Comparison of ENCODE assay signal across 1 cellular context in the genomic region with DNA sequence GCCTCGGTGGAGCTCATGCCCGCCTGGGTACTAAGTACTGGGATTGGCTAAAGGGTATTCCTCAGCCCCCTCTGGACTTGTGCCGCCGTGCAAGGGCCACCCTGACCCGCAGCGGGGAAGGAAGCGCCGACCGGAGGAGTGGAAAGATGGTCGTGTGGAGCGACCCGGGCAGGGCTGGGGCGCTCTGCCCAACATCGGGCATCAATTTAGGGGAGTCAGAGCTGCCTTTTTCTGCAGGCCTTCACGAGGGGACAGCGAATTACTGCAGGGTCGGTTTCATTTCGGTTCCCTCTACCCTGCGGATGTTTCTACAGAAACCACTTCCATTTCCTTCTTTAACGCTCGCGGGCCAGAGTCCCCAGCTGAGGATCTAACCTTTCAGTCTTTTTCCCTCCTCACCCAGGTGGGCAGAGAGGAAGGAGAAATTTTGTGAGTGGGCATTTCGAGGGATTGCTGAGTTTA.
TF ChIP-seq lines count a peak whose summit lies in the region.

No MANE protein-coding gene starts in this region.

TF ChIP-seq in HepG2, 621 proteins besides CTCF, POLR2A, EP300 and RAD21 (continued from another document and continues in another):
- 0 out of 2 replicates have a peak, but pooled peaks have one; percentile 76 for TF ChIP-seq NFIB (CRISPR knock-in tag; IDR thresholded peaks at IDR 0.05; ENCODE audit: borderline replicate concordance)
- TF ChIP-seq, protein P1, sequence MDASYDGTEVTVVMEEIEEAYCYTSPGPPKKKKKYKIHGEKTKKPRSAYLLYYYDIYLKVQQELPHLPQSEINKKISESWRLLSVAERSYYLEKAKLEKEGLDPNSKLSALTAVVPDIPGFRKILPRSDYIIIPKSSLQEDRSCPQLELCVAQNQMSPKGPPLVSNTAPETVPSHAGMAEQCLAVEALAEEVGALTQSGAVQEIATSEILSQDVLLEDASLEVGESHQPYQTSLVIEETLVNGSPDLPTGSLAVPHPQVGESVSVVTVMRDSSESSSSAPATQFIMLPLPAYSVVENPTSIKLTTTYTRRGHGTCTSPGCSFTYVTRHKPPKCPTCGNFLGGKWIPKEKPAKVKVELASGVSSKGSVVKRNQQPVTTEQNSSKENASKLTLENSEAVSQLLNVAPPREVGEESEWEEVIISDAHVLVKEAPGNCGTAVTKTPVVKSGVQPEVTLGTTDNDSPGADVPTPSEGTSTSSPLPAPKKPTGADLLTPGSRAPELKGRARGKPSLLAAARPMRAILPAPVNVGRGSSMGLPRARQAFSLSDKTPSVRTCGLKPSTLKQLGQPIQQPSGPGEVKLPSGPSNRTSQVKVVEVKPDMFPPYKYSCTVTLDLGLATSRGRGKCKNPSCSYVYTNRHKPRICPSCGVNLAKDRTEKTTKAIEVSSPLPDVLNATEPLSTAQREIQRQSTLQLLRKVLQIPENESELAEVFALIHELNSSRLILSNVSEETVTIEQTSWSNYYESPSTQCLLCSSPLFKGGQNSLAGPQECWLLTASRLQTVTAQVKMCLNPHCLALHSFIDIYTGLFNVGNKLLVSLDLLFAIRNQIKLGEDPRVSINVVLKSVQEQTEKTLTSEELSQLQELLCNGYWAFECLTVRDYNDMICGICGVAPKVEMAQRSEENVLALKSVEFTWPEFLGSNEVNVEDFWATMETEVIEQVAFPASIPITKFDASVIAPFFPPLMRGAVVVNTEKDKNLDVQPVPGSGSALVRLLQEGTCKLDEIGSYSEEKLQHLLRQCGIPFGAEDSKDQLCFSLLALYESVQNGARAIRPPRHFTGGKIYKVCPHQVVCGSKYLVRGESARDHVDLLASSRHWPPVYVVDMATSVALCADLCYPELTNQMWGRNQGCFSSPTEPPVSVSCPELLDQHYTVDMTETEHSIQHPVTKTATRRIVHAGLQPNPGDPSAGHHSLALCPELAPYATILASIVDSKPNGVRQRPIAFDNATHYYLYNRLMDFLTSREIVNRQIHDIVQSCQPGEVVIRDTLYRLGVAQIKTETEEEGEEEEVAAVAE (CRISPR knock-in tag; IDR thresholded peaks at IDR 0.05; ENCODE audit: borderline replicate concordance), result no peak
- TF ChIP-seq ZNF788 (CRISPR knock-in tag; IDR thresholded peaks at IDR 0.05; ENCODE audit: borderline replicate concordance), result no peak
- peak; percentile 3; the same call in 1 of the 2 replicates for TF ChIP-seq ZNF264 (CRISPR knock-in tag; IDR thresholded peaks at IDR 0.05)
- TF ChIP-seq, protein P2, sequence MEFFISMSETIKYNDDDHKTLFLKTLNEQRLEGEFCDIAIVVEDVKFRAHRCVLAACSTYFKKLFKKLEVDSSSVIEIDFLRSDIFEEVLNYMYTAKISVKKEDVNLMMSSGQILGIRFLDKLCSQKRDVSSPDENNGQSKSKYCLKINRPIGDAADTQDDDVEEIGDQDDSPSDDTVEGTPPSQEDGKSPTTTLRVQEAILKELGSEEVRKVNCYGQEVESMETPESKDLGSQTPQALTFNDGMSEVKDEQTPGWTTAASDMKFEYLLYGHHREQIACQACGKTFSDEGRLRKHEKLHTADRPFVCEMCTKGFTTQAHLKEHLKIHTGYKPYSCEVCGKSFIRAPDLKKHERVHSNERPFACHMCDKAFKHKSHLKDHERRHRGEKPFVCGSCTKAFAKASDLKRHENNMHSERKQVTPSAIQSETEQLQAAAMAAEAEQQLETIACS (CRISPR knock-in tag; IDR thresholded peaks at IDR 0.05), result 0 out of 2 replicates have a peak, but pooled peaks have one; percentile 85
- TF ChIP-seq, protein P3, sequence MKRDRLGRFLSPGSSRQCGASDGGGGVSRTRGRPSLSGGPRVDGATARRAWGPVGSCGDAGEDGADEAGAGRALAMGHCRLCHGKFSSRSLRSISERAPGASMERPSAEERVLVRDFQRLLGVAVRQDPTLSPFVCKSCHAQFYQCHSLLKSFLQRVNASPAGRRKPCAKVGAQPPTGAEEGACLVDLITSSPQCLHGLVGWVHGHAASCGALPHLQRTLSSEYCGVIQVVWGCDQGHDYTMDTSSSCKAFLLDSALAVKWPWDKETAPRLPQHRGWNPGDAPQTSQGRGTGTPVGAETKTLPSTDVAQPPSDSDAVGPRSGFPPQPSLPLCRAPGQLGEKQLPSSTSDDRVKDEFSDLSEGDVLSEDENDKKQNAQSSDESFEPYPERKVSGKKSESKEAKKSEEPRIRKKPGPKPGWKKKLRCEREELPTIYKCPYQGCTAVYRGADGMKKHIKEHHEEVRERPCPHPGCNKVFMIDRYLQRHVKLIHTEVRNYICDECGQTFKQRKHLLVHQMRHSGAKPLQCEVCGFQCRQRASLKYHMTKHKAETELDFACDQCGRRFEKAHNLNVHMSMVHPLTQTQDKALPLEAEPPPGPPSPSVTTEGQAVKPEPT (CRISPR knock-in tag; IDR thresholded peaks at IDR 0.05; ENCODE audit: low read depth), result no peak
- peak; percentile 28; the same call in 1 of the 2 replicates for TF ChIP-seq SIN3A (IDR thresholded peaks at IDR 0.05; ENCODE audit: borderline replicate concordance, low read depth, low read length)
- no peak for TF ChIP-seq HMG20A (CRISPR knock-in tag; IDR thresholded peaks at IDR 0.05; ENCODE audit: borderline replicate concordance)
- no peak for TF ChIP-seq ZSCAN25 (CRISPR knock-in tag; IDR thresholded peaks at IDR 0.05)
- no peak for TF ChIP-seq FOXK1 (CRISPR knock-in tag; IDR thresholded peaks at IDR 0.05; ENCODE audit: borderline replicate concordance, low read depth)
- no peak for TF ChIP-seq ZNF83 (CRISPR knock-in tag; IDR thresholded peaks at IDR 0.05; ENCODE audit: borderline replicate concordance)
- no peak for TF ChIP-seq YEATS2 (CRISPR knock-in tag; IDR thresholded peaks at IDR 0.05; ENCODE audit: borderline replicate concordance)
- TF ChIP-seq, protein P4, sequence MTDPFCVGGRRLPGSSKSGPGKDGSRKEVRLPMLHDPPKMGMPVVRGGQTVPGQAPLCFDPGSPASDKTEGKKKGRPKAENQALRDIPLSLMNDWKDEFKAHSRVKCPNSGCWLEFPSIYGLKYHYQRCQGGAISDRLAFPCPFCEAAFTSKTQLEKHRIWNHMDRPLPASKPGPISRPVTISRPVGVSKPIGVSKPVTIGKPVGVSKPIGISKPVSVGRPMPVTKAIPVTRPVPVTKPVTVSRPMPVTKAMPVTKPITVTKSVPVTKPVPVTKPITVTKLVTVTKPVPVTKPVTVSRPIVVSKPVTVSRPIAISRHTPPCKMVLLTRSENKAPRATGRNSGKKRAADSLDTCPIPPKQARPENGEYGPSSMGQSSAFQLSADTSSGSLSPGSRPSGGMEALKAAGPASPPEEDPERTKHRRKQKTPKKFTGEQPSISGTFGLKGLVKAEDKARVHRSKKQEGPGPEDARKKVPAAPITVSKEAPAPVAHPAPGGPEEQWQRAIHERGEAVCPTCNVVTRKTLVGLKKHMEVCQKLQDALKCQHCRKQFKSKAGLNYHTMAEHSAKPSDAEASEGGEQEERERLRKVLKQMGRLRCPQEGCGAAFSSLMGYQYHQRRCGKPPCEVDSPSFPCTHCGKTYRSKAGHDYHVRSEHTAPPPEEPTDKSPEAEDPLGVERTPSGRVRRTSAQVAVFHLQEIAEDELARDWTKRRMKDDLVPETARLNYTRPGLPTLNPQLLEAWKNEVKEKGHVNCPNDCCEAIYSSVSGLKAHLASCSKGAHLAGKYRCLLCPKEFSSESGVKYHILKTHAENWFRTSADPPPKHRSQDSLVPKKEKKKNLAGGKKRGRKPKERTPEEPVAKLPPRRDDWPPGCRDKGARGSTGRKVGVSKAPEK (CRISPR knock-in tag; IDR thresholded peaks at IDR 0.05; ENCODE audit: borderline replicate concordance), result no peak
- TF ChIP-seq ZNF558 (CRISPR knock-in tag; IDR thresholded peaks at IDR 0.05; ENCODE audit: borderline replicate concordance), result 0 out of 2 replicates have a peak, but pooled peaks have one; percentile 59
- TF ChIP-seq IKZF4 (CRISPR knock-in tag; IDR thresholded peaks at IDR 0.05; ENCODE audit: borderline replicate concordance, low read depth, not compliant biosample characterization), result no peak
- TF ChIP-seq ZNF20 (CRISPR knock-in tag; IDR thresholded peaks at IDR 0.05), result 0 out of 2 replicates have a peak, but pooled peaks have one; percentile 10
- TF ChIP-seq CCDC6 (CRISPR knock-in tag; IDR thresholded peaks at IDR 0.05), result no peak
- TF ChIP-seq TCF12 (IDR thresholded peaks at IDR 0.05), result no peak
- no peak; the same call in 1 of the 2 replicates for TF ChIP-seq TCF12 (CRISPR knock-in tag; IDR thresholded peaks at IDR 0.05)
- no peak for TF ChIP-seq IRF2 (CRISPR knock-in tag; IDR thresholded peaks at IDR 0.05)
- no peak for TF ChIP-seq ZNF337 (CRISPR knock-in tag; IDR thresholded peaks at IDR 0.05; ENCODE audit: borderline replicate concordance, low read depth)
- TF ChIP-seq GATAD2A (CRISPR knock-in tag; IDR thresholded peaks at IDR 0.05), result no peak
- no peak for TF ChIP-seq ZBTB8A (CRISPR knock-in tag; IDR thresholded peaks at IDR 0.05; ENCODE audit: borderline replicate concordance, low read depth)
- TF ChIP-seq, protein P5, sequence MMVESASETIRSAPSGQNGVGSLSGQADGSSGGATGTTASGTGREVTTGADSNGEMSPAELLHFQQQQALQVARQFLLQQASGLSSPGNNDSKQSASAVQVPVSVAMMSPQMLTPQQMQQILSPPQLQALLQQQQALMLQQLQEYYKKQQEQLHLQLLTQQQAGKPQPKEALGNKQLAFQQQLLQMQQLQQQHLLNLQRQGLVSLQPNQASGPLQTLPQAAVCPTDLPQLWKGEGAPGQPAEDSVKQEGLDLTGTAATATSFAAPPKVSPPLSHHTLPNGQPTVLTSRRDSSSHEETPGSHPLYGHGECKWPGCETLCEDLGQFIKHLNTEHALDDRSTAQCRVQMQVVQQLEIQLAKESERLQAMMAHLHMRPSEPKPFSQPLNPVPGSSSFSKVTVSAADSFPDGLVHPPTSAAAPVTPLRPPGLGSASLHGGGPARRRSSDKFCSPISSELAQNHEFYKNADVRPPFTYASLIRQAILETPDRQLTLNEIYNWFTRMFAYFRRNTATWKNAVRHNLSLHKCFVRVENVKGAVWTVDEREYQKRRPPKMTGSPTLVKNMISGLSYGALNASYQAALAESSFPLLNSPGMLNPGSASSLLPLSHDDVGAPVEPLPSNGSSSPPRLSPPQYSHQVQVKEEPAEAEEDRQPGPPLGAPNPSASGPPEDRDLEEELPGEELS (CRISPR knock-in tag; IDR thresholded peaks at IDR 0.05), result no peak
- no peak for TF ChIP-seq MED1 (CRISPR knock-in tag; IDR thresholded peaks at IDR 0.05)
- TF ChIP-seq ZNF501 (CRISPR knock-in tag; IDR thresholded peaks at IDR 0.05), result no peak
- TF ChIP-seq, protein P6, sequence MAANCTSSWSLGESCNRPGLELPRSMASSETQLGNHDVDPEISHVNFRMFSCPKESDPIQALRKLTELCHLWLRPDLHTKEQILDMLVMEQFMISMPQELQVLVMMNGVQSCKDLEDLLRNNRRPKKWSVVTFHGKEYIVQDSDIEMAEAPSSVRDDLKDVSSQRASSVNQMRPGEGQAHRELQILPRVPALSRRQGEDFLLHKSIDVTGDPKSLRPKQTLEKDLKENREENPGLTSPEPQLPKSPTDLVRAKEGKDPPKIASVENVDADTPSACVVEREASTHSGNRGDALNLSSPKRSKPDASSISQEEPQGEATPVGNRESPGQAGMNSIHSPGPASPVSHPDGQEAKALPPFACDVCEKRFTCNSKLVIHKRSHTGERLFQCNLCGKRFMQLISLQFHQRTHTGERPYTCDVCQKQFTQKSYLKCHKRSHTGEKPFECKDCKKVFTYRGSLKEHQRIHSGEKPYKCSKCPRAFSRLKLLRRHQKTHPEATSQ (CRISPR knock-in tag; IDR thresholded peaks at IDR 0.05; ENCODE audit: borderline replicate concordance), result no peak
- TF ChIP-seq, protein P7, sequence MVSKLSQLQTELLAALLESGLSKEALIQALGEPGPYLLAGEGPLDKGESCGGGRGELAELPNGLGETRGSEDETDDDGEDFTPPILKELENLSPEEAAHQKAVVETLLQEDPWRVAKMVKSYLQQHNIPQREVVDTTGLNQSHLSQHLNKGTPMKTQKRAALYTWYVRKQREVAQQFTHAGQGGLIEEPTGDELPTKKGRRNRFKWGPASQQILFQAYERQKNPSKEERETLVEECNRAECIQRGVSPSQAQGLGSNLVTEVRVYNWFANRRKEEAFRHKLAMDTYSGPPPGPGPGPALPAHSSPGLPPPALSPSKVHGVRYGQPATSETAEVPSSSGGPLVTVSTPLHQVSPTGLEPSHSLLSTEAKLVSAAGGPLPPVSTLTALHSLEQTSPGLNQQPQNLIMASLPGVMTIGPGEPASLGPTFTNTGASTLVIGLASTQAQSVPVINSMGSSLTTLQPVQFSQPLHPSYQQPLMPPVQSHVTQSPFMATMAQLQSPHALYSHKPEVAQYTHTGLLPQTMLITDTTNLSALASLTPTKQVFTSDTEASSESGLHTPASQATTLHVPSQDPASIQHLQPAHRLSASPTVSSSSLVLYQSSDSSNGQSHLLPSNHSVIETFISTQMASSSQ (IDR thresholded peaks at IDR 0.05; ENCODE audit: low read depth), result no peak
- TF ChIP-seq, protein P7 (CRISPR knock-in tag; IDR thresholded peaks at IDR 0.05; ENCODE audit: borderline replicate concordance), result no peak
- TF ChIP-seq, protein P8, sequence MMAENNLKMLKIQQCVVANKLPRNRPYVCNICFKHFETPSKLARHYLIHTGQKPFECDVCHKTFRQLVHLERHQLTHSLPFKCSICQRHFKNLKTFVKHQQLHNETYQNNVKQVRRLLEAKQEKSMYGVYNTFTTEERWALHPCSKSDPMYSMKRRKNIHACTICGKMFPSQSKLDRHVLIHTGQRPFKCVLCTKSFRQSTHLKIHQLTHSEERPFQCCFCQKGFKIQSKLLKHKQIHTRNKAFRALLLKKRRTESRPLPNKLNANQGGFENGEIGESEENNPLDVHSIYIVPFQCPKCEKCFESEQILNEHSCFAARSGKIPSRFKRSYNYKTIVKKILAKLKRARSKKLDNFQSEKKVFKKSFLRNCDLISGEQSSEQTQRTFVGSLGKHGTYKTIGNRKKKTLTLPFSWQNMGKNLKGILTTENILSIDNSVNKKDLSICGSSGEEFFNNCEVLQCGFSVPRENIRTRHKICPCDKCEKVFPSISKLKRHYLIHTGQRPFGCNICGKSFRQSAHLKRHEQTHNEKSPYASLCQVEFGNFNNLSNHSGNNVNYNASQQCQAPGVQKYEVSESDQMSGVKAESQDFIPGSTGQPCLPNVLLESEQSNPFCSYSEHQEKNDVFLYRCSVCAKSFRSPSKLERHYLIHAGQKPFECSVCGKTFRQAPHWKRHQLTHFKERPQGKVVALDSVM (CRISPR knock-in tag; IDR thresholded peaks at IDR 0.05), result no peak
- TF ChIP-seq ZNF780A (CRISPR knock-in tag; IDR thresholded peaks at IDR 0.05), result no peak
- TF ChIP-seq ADNP (CRISPR knock-in tag; IDR thresholded peaks at IDR 0.05), result no peak
- no peak for TF ChIP-seq NFYC (CRISPR knock-in tag; IDR thresholded peaks at IDR 0.05)
- TF ChIP-seq CEBPB (IDR thresholded peaks at IDR 0.05; ENCODE audit: borderline replicate concordance, low read depth, low read length), result no peak
